Comparison of ENCODE assay signal across 8 cellular contexts in the genomic region with DNA sequence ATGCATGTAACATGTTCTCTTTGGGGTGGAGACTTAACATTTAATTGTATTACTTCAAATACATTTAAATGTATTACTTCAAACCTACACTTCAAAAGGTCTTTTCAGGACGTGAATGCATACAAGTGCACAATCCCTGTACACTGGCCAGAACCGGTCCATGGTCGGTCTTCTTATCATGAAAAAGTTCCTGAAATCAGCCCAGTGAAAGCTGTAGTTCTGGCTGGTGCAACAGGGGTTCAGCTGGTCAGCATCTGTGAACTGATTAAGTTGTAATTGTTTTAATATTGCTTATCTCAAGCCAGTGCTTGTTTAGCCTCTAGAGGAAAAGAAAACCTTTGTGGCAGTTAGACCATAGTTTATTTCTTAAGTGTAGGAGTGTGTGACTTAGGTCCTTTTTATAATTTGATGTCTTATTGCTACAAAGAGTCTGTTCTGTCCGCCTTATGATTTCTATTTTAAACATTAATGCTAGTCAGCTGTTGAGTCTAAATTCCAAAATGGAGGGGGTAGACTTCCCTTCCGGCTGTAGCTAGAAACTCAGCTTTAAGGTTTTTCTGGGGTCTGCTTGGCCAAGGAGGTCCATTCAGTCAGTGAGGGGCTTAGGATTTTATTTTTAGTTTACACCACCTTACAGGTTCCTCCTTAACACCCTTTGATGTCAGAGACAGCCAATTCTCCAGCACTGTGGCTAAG. TPM values are rescaled to one million over a fixed set of nuclear protein-coding genes. Genes with fewer than 3 reads are reported as not detected.
DNase-seq lines count a peak whose midpoint lies in the region; ATAC-seq, FAIRE-seq and TF ChIP-seq lines count a peak whose summit lies in the region.

No MANE protein-coding gene starts in this region.

- H3K27me3 ChIP-seq in Caco-2 (replicated peaks; ENCODE audit: control insufficient read depth, insufficient read depth, low read length) (no peaks in the 10 kb centered on the region), NT2/D1 (ENCODE audit: insufficient read depth, insufficient read length) (peaks cover 42% of the 10 kb centered on the region), endothelial cell of umbilical vein (ENCODE audit: control insufficient read depth in 2 of 2, insufficient read depth in 2 of 2, low read length in 2 of 2) (no peaks in the 10 kb centered on the region), neutrophil (no peaks in the 10 kb centered on the region)

- BruUV-seq in Caco-2 (replicated peaks; lab: Mats Ljungman, UMichigan) (TSS peak; percentile 78), endothelial cell of umbilical vein (replicated peaks; lab: Mats Ljungman, UMichigan) (TSS peak; percentile 74)

- dilution Hi-C loops in endothelial cell of umbilical vein (cut with MboI; ENCODE audit: extremely low pct_ligation_motif_present, low sequenced_read_pairs) = no loop called here

- H3K4me3 ChIP-seq in Caco-2 (ENCODE audit: low read depth, low read length) = peak overlapping the region; percentile 50
- H3K4me3 ChIP-seq in NT2/D1 (ENCODE audit: insufficient read length, low read depth) = peak overlapping the region; percentile 76
- H3K4me3 ChIP-seq in endothelial cell of umbilical vein (replicated peaks in 1 of 3; ENCODE audit: insufficient read depth in 1 of 3, low read depth in 1 of 3, low read length in 3 of 3) = peak overlapping the region in 2 of 3 experiments; percentile 76 to 89
- peak overlapping the region; percentile 67 to 87 for H3K4me3 ChIP-seq in neutrophil (ENCODE audit: low read depth in 1 of 2, low read length in 1 of 2)

- H3K4me2 ChIP-seq in endothelial cell of umbilical vein (ENCODE audit: insufficient read depth, low read length) = peak overlapping the region; percentile 94

- POLR2A ChIA-PET in Caco-2 (lab: Charles Lee) (interaction anchor here (0.7 kb wide), 1 partner anchor 592 kb away, joined by 3 read pairs; a partner anchor contains a TSS), endothelial cell of umbilical vein (lab: Charles Lee) (no interaction called here)

- H3K9ac ChIP-seq in NT2/D1 (ENCODE audit: insufficient read length, low read depth) = peak overlapping the region; percentile 88
- peak overlapping the region; percentile 78 for H3K9ac ChIP-seq in endothelial cell of umbilical vein (replicated peaks; ENCODE audit: extremely low read depth, insufficient read depth, low read length)

- H3K4me1 ChIP-seq in Caco-2 = peaks cover 11% of the 10 kb centered on the region; the same call in 1 of the 2 replicates
- H3K4me1 ChIP-seq in NT2/D1 (ENCODE audit: insufficient read depth, insufficient read length) = peaks cover 7% of the 10 kb centered on the region
- peaks cover 13% of the 10 kb centered on the region for H3K4me1 ChIP-seq in endothelial cell of umbilical vein (ENCODE audit: control insufficient read depth, extremely low read depth, insufficient read depth, low read length)
- peaks cover 16 to 19% of the 10 kb centered on the region in 2 experiments for H3K4me1 ChIP-seq in neutrophil (ENCODE audit: control insufficient read depth in 1 of 2, insufficient read depth in 1 of 2, low read depth in 1 of 2, low read length in 1 of 2)

- no peaks in the 10 kb centered on the region for H3K36me3 Mint-ChIP-seq in Caco-2 (ENCODE audit: insufficient read depth, unreplicated experiment)

- H3K27ac ChIP-seq in endothelial cell of umbilical vein (ENCODE audit: insufficient read depth, low read depth, low read length) (peak overlapping the region; percentile 32), neutrophil (peak overlapping the region; percentile 87)

- H3K27me3 Mint-ChIP-seq in Caco-2 (ENCODE audit: insufficient read depth, unreplicated experiment) = peaks cover 8% of the 10 kb centered on the region

- intact Hi-C loops in Caco-2 (cut with micrococcal nuclease; ENCODE audit: unreplicated experiment) = loop anchor here (5.0 kb wide), 1 partner anchor 89 kb away; a partner anchor contains a TSS
- intact Hi-C loops in endothelial cell of umbilical vein (cut with micrococcal nuclease) = loop anchor here (1.0 kb wide), 2 partner anchors 361 to 548 kb away; a partner anchor contains a TSS

- no peak for FAIRE-seq in endothelial cell of umbilical vein (lab: Jason Lieb, UNC)

- H3K9me3 ChIP-seq in Caco-2 (no peaks in the 10 kb centered on the region), NT2/D1 (ENCODE audit: insufficient read depth, low read length) (peaks cover 5% of the 10 kb centered on the region; the same call in 1 of the 2 replicates), endothelial cell of umbilical vein (replicated peaks; ENCODE audit: control insufficient read depth, insufficient read depth, low read length) (no peaks in the 10 kb centered on the region), neutrophil (no peaks in the 10 kb centered on the region)

- no peaks in the 10 kb centered on the region for H3K79me2 ChIP-seq in endothelial cell of umbilical vein (ENCODE audit: control insufficient read depth, insufficient read depth, low read length)

- ATAC-seq in GM21723 (IDR thresholded peaks at IDR 0.05; ENCODE audit: unreplicated experiment) = no peak

- H3K27ac Mint-ChIP-seq in Caco-2 (ENCODE audit: unreplicated experiment) = no peak overlapping the region

- H3K36me3 ChIP-seq in Caco-2 (ENCODE audit: control insufficient read depth, insufficient read depth, low read length) = no peaks in the 10 kb centered on the region
- H3K36me3 ChIP-seq in NT2/D1 (ENCODE audit: insufficient read depth, insufficient read length, low read length) = no peaks in the 10 kb centered on the region
- H3K36me3 ChIP-seq in endothelial cell of umbilical vein (ENCODE audit: control insufficient read depth in 2 of 2, extremely low read depth in 1 of 2, insufficient read depth in 2 of 2, low read length in 2 of 2) = no peaks in the 10 kb centered on the region
- no peaks in the 10 kb centered on the region for H3K36me3 ChIP-seq in neutrophil

- CTCF ChIA-PET in Caco-2 (lab: Charles Lee) (no interaction called here), endothelial cell of umbilical vein (lab: Charles Lee) (interaction anchor here (1.0 to 2.3 kb wide), 4 partner anchors 10 to 435 kb away, joined by 3 to 13 read pairs (median 4); no protein-coding TSS in a partner anchor)

- H3K9me3 Mint-ChIP-seq in Caco-2 (ENCODE audit: unreplicated experiment) = no peaks in the 10 kb centered on the region

- H2AFZ ChIP-seq in endothelial cell of umbilical vein (ENCODE audit: low read depth, low read length) = peak overlapping the region; percentile 99

- H3K4me1 Mint-ChIP-seq in Caco-2 (ENCODE audit: low read depth, unreplicated experiment) = no peaks in the 10 kb centered on the region

- TF ChIP-seq CTCF in Caco-2 (IDR thresholded peaks at IDR 0.05; ENCODE audit: insufficient read depth in 1 of 2, low read depth in 1 of 2, low read length in 1 of 2, severe bottlenecking in 1 of 2, unreplicated experiment in 1 of 2) = no peak
- no peak for TF ChIP-seq CTCF in endothelial cell of umbilical vein (IDR thresholded peaks at IDR 0.05; ENCODE audit: extremely low read depth in 1 of 2, insufficient read depth in 1 of 2, low read depth in 1 of 2, low read length in 2 of 2)
- TF ChIP-seq CTCF in neutrophil (IDR thresholded peaks at IDR 0.05) = no peak

- no peaks in the 10 kb centered on the region for H3K9me1 ChIP-seq in endothelial cell of umbilical vein (replicated peaks; ENCODE audit: control insufficient read depth, extremely low read depth, insufficient read depth, low read length)

- no peak for TF ChIP-seq POLR2A in endothelial cell of umbilical vein (IDR thresholded peaks at IDR 0.05; ENCODE audit: low read depth, low read length)

- no peak for DNase-seq in Caco-2
- no peak for DNase-seq in NT2/D1 (ENCODE audit: low read depth, low spot score)
- DNase-seq in endothelial cell of umbilical vein (ENCODE audit: low read depth, low spot score) = peak; percentile 8
- DNase-seq in NCI-H2081 treated with DMSO at 0.1 percent for 48 hours (lab: John Stamatoyannopoulos, UW) = no peak
- no peak for DNase-seq in amygdala (lab: John Stamatoyannopoulos, UW)
- DNase-seq in activated CD4-positive, CD25-positive, alpha-beta regulatory T cell (lab: John Stamatoyannopoulos, UW) = no peak

- H4K20me1 ChIP-seq in endothelial cell of umbilical vein (replicated peaks; ENCODE audit: control insufficient read depth, extremely low read depth, insufficient read depth, low read length) = no peaks in the 10 kb centered on the region

- peak overlapping the region; percentile 82 for H3K4me3 Mint-ChIP-seq in Caco-2 (ENCODE audit: unreplicated experiment)

TF ChIP-seq in endothelial cell of umbilical vein, 7 proteins besides CTCF, POLR2A, EP300 and RAD21:
- TF ChIP-seq POLR2AphosphoS5 (IDR thresholded peaks at IDR 0.05; ENCODE audit: insufficient read depth, low read depth, low read length) = no peak
- no peak for TF ChIP-seq JUN (IDR thresholded peaks at IDR 0.05; ENCODE audit: borderline replicate concordance, insufficient read depth, insufficient read length, low read depth)
- TF ChIP-seq, protein P1, sequence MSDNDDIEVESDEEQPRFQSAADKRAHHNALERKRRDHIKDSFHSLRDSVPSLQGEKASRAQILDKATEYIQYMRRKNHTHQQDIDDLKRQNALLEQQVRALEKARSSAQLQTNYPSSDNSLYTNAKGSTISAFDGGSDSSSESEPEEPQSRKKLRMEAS (IDR thresholded peaks at IDR 0.05; ENCODE audit: insufficient read depth, insufficient read length) = no peak
- no peak for TF ChIP-seq MYC (IDR thresholded peaks at IDR 0.05; ENCODE audit: low read depth, low read length)
- no peak for TF ChIP-seq EZH2 (IDR thresholded peaks at IDR 0.05; ENCODE audit: borderline replicate concordance, low read depth, low read length, severe bottlenecking)
- no peak for TF ChIP-seq FOS (IDR thresholded peaks at IDR 0.05; ENCODE audit: borderline replicate concordance, insufficient read depth, low read length)
- TF ChIP-seq GATA2 (IDR thresholded peaks at IDR 0.05; ENCODE audit: insufficient read depth, insufficient read length, low read depth, low read length) = no peak

RNA-seq across cellular contexts. Expression of a gene that starts 0.8 kb away (rescaled TPM):
- total RNA-seq in Caco-2 (2022) (6.5 and 9.7 TPM in 2 replicates), endothelial cell of umbilical vein (22.8 and 24.8 TPM in 2 replicates)
- polyA plus RNA-seq in endothelial cell of umbilical vein = 23.1 and 24.1 TPM in 2 replicates
- 10.0 and 12.2 TPM in 2 replicates for polyA plus RNA-seq in endothelial cell of umbilical vein (2011; cell fraction: cytosol; rRNA removed)
- polyA plus RNA-seq in endothelial cell of umbilical vein (2011; cell fraction: nucleus; rRNA removed) = 11.2 and 11.4 TPM in 2 replicates
- 18.4 and 24.1 TPM in 2 replicates for polyA plus RNA-seq in endothelial cell of umbilical vein (2012)
- 45.6 and 47.3 TPM in 2 replicates for polyA minus RNA-seq in endothelial cell of umbilical vein
- polyA minus RNA-seq in endothelial cell of umbilical vein (2011; cell fraction: cytosol; rRNA and poly(A)+ RNA removed) = 1.4 TPM
- 7.1 and 9.3 TPM in 2 replicates for polyA minus RNA-seq in endothelial cell of umbilical vein (2011; cell fraction: nucleus; rRNA and poly(A)+ RNA removed)
